In the genomic region with DNA sequence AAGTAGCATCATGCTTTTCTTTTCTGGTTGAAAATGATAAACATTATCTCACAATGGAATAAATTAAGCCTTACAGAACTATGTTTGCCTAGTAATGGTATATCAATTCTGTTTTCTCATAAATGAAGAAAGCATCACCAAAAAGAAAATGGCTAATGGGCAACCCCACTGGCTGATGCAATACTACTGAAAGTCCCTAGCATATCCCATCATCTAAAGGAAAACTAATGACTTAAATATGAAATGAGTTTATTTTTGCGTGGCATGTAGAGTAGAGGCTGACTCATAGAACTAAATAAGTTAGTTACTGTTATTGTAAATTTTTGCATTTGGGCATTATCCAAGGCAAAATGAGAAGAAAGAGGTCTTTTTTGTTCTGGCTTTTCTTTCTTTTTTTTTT, we compare ENCODE assay signal across 29 cellular contexts.
"Had no signal": no experiment of that assay in that cellular context is flagged by ENCODE, and none has a peak within 500 bp of the region (broad histone marks: within the 10 kb centered on the region; RNA-seq: fewer than 3 reads in every experiment).

No MANE protein-coding gene starts in this region.

- H3K4me1 ChIP-seq: ascending aorta had no signal

- H3K9me3 ChIP-seq: ascending aorta had no signal

- H3K4me1 Mint-ChIP-seq: activated CD4-positive, alpha-beta T cell treated with anti-CD3 and anti-CD28 coated beads, Interleukin-2, amount 10 ng/mL, durations not matched to agents 24 days and 14 days; activated naive CD8-positive, alpha-beta T cell treated with anti-CD3 and anti-CD28 coated beads for 36 hours; activated T-helper 17 cell treated with anti-CD3 and anti-CD28 coated beads, Interleukin-2, amount 50 U/mL, for 72 hours had no signal

- H3K36me3 Mint-ChIP-seq: activated naive CD8-positive, alpha-beta T cell treated with anti-CD3 and anti-CD28 coated beads for 36 hours had no signal

- H3K27me3 ChIP-seq: ascending aorta, cardiac muscle cell had no signal

- H3K36me3 ChIP-seq: ascending aorta, cardiac muscle cell, WERI-Rb-1 had no signal

- H3K27ac Mint-ChIP-seq: activated CD4-positive, alpha-beta T cell treated with anti-CD3 and anti-CD28 coated beads, Interleukin-2, amount 10 ng/mL, durations not matched to agents 24 days and 14 days; activated CD8-positive, alpha-beta T cell treated with anti-CD3 and anti-CD28 coated beads for 36 hours; activated naive CD8-positive, alpha-beta T cell treated with anti-CD3 and anti-CD28 coated beads for 36 hours; activated T-cell treated with anti-CD3 and anti-CD28 coated beads, Interleukin-2, amount 50 U/mL, for 72 hours; activated T-helper 17 cell treated with anti-CD3 and anti-CD28 coated beads, Interleukin-2, amount 50 U/mL, for 72 hours had no signal

- DNase-seq: activated CD4-positive, alpha-beta T cell treated with anti-CD3 and anti-CD28 coated beads, Interleukin-2, amount 10 ng/mL, durations not matched to agents 24 days and 14 days; activated CD4-positive, alpha-beta T cell treated with anti-CD3 and anti-CD28 coated beads, Interleukin-2, amount 50 U/mL, for 4 hours; activated CD4-positive, CD25-positive, alpha-beta regulatory T cell; activated CD8-positive, alpha-beta T cell treated with anti-CD3 and anti-CD28 coated beads for 36 hours; activated effector memory CD4-positive, alpha-beta T cell treated with anti-CD3 and anti-CD28 coated beads, Interleukin-2, amount 50 U/mL, for 16 hours; activated naive CD4-positive, alpha-beta T cell; activated naive CD4-positive, alpha-beta T cell treated with anti-CD3 and anti-CD28 coated beads, Interleukin-2, amount 50 U/mL, for 16 hours; activated naive CD8-positive, alpha-beta T cell treated with anti-CD3 and anti-CD28 coated beads for 36 hours; activated T-cell treated with anti-CD3 and anti-CD28 coated beads, Interleukin-2, amount 50 U/mL, for 1 hour; activated T-cell treated with anti-CD3 and anti-CD28 coated beads, Interleukin-2, amount 50 U/mL, for 72 hours; amygdala; NCI-H1048; NCI-H1105 treated with DMSO at 0.1 percent for 48 hours; NCI-H1436 treated with DMSO at 0.1 percent for 48 hours; NCI-H1694 treated with DMSO at 0.1 percent for 48 hours; NCI-H2029 treated with DMSO at 0.1 percent for 48 hours; NCI-H2107; NCI-H226; NCI-H446 treated with DMSO at 0.1 percent for 48 hours; NCI-H524; NK-92 treated with Interleukin-12 subunit alpha and Interleukin-12 subunit beta, amount 100 ng/mL, for 24 hours; PC-9; Right ventricle myocardium superior; SW 1271; T1000; WERI-Rb-1 had no signal

- H3K27me3 Mint-ChIP-seq: activated CD4-positive, alpha-beta T cell treated with anti-CD3 and anti-CD28 coated beads, Interleukin-2, amount 10 ng/mL, durations not matched to agents 24 days and 14 days; activated CD8-positive, alpha-beta T cell treated with anti-CD3 and anti-CD28 coated beads for 36 hours; activated naive CD8-positive, alpha-beta T cell treated with anti-CD3 and anti-CD28 coated beads for 36 hours; activated T-helper 17 cell treated with anti-CD3 and anti-CD28 coated beads, Interleukin-2, amount 50 U/mL, for 72 hours had no signal

- H3K4me3 Mint-ChIP-seq: activated CD4-positive, alpha-beta T cell treated with anti-CD3 and anti-CD28 coated beads, Interleukin-2, amount 10 ng/mL, durations not matched to agents 24 days and 14 days; activated CD8-positive, alpha-beta T cell treated with anti-CD3 and anti-CD28 coated beads for 36 hours; activated naive CD8-positive, alpha-beta T cell treated with anti-CD3 and anti-CD28 coated beads for 36 hours; activated T-cell treated with anti-CD3 and anti-CD28 coated beads, Interleukin-2, amount 50 U/mL, for 72 hours; activated T-helper 17 cell treated with anti-CD3 and anti-CD28 coated beads, Interleukin-2, amount 50 U/mL, for 72 hours had no signal

- H3K27ac ChIP-seq: ascending aorta, cardiac muscle cell, PC-9, WERI-Rb-1 had no signal

- H3K4me3 ChIP-seq: ascending aorta, cardiac muscle cell, PC-9 had no signal
